Comparison of ENCODE assay signal across 14 cellular contexts in genomic region chr5:157827429-157827828, GRCh38. TPM values are rescaled to one million over a fixed set of nuclear protein-coding genes. Genes with fewer than 3 reads are reported as not detected.
DNase-seq lines count a peak whose midpoint lies in the region; ATAC-seq, FAIRE-seq and TF ChIP-seq lines count a peak whose summit lies in the region.
"Had no signal": no experiment of that assay in that cellular context is flagged by ENCODE, and none has a peak within 500 bp of the region (broad histone marks: within the 10 kb centered on the region; RNA-seq: fewer than 3 reads in every experiment).

No MANE protein-coding gene starts in this region.

- no peak overlapping the region for H3K27ac ChIP-seq in GM23248
- no peak overlapping the region for H3K27ac ChIP-seq in astrocyte (ENCODE audit: low read depth, low read length)
- H3K27ac ChIP-seq in left ventricle myocardium inferior (replicated peaks) = peak overlapping the region; percentile 58
- H3K27ac ChIP-seq: epithelial cell of prostate had no signal

- no peaks in the 10 kb centered on the region for H3K27me3 Mint-ChIP-seq in astrocyte (ENCODE audit: low read depth, unreplicated experiment)
- H3K27me3 Mint-ChIP-seq: central memory CD8-positive, alpha-beta T cell had no signal

- H3K36me3 ChIP-seq in GM23248 (ENCODE audit: low read depth) = no peaks in the 10 kb centered on the region
- H3K36me3 ChIP-seq in astrocyte (ENCODE audit: insufficient read depth, low read length) = peaks cover 2% of the 10 kb centered on the region
- H3K36me3 ChIP-seq in left ventricle myocardium inferior = no peaks in the 10 kb centered on the region

- no peak for TF ChIP-seq CTCF in astrocyte (IDR thresholded peaks at IDR 0.05; ENCODE audit: insufficient read depth, low read depth, low read length)
- TF ChIP-seq CTCF in left ventricle myocardium inferior (IDR thresholded peaks at IDR 0.05; ENCODE audit: borderline replicate concordance) = no peak

- H3K4me1 ChIP-seq in GM23248 (ENCODE audit: insufficient read depth) = peaks cover 25% of the 10 kb centered on the region
- peaks cover 8% of the 10 kb centered on the region for H3K4me1 ChIP-seq in astrocyte (ENCODE audit: insufficient read depth, low read length)
- H3K4me1 ChIP-seq in left ventricle myocardium inferior = peaks cover 62% of the 10 kb centered on the region

- H3K9me3 ChIP-seq in GM23248 (ENCODE audit: low read depth) = no peaks in the 10 kb centered on the region
- no peaks in the 10 kb centered on the region for H3K9me3 ChIP-seq in astrocyte (ENCODE audit: insufficient read depth, low read depth, low read length)
- no peaks in the 10 kb centered on the region for H3K9me3 ChIP-seq in left ventricle myocardium inferior (replicated peaks)

- no peaks in the 10 kb centered on the region for H3K36me3 Mint-ChIP-seq in astrocyte (ENCODE audit: low read depth, unreplicated experiment)

- FAIRE-seq in astrocyte (lab: Jason Lieb, UNC) = no peak
- FAIRE-seq: TTC549 had no signal

- no peaks in the 10 kb centered on the region for H3K9me2 ChIP-seq in GM23248 (ENCODE audit: insufficient read depth)

- WGBS in GM23248 (ENCODE audit: low coverage in 1 of 2, low lambda C conversion rate in 2 of 2, missing lambda C conversion rate in 2 of 2), 2 experiments = 14 to 15% methylated on average over 3 of the region's 3 CpGs

- no peak overlapping the region for H3K27ac Mint-ChIP-seq in astrocyte (ENCODE audit: unreplicated experiment)

- H3K4me3 ChIP-seq in GM23248 (no peak overlapping the region), astrocyte (ENCODE audit: insufficient read depth, low read depth, low read length) (no peak overlapping the region), left ventricle myocardium inferior (no peak overlapping the region), skeletal muscle cell (ENCODE audit: low read depth, low read length) (no peak overlapping the region)

- H3K9ac ChIP-seq in GM23248 (no peak overlapping the region), astrocyte (ENCODE audit: low read length) (no peak overlapping the region)

- ATAC-seq in GM21528 (IDR thresholded peaks at IDR 0.05; ENCODE audit: low FRiP score, unreplicated experiment) = no peak

- DNase-seq in GM23248 (peak; percentile 32), astrocyte (ENCODE audit: low read depth) (peak; percentile 39), left ventricle myocardium inferior (no peak), skeletal muscle cell (ENCODE audit: low read depth) (peak; percentile 12), SW480 (ENCODE audit: low spot score) (no peak), NCI-H1417 (lab: John Stamatoyannopoulos, UW) (no peak)
- no peak for DNase-seq in activated T-cell treated with anti-CD3 and anti-CD28 coated beads, Interleukin-2, amount 50 U/mL, for 48 hours
- DNase-seq: activated naive CD4-positive, alpha-beta T cell treated with Interleukin-2 at 50 U/mL for 16 hours; NCI-H2081 treated with DMSO at 0.1 percent for 48 hours; stimulated activated naive CD8-positive, alpha-beta T cell treated with anti-CD3 and anti-CD28 coated beads, Interleukin-15, Interleukin-2, amounts not matched to agents 100 U/mL and 50 U/mL, for 24 hours had no signal

- H4K20me1 ChIP-seq in GM23248 (ENCODE audit: insufficient read depth) (peaks cover 38% of the 10 kb centered on the region; the same call in 1 of the 2 replicates), astrocyte (ENCODE audit: insufficient read depth, low read length) (peaks cover 95% of the 10 kb centered on the region)

- H3K4me1 Mint-ChIP-seq in astrocyte (ENCODE audit: low read depth, unreplicated experiment) = peaks cover 9% of the 10 kb centered on the region

- no peaks in the 10 kb centered on the region for H3F3A ChIP-seq in GM23248 (ENCODE audit: insufficient read depth)

- H3K4me2 ChIP-seq in GM23248 (ENCODE audit: unreplicated experiment) (peak overlapping the region; percentile 19), astrocyte (ENCODE audit: low read length) (no peak overlapping the region)

- no peaks in the 10 kb centered on the region for H3K27me3 ChIP-seq in GM23248 (replicated peaks; ENCODE audit: insufficient read depth)
- no peaks in the 10 kb centered on the region for H3K27me3 ChIP-seq in astrocyte (ENCODE audit: insufficient read depth, low read length)
- H3K27me3 ChIP-seq in left ventricle myocardium inferior (ENCODE audit: low read depth) = no peaks in the 10 kb centered on the region

- in situ Hi-C loops in GM23248 (cut with MboI) = no loop called here

- intact Hi-C loops in left ventricle myocardium inferior (cut with micrococcal nuclease) = no loop called here

- H3K79me2 ChIP-seq in GM23248 (ENCODE audit: insufficient read depth) = peaks cover 99% of the 10 kb centered on the region
- peaks cover 94% of the 10 kb centered on the region for H3K79me2 ChIP-seq in astrocyte (ENCODE audit: insufficient read depth, low read length)

- H3K9me3 Mint-ChIP-seq in astrocyte (ENCODE audit: unreplicated experiment) = no peaks in the 10 kb centered on the region
- H3K9me3 Mint-ChIP-seq: central memory CD8-positive, alpha-beta T cell had no signal

- no peak overlapping the region for H3K4me3 Mint-ChIP-seq in astrocyte (ENCODE audit: unreplicated experiment)
- H3K4me3 Mint-ChIP-seq: central memory CD8-positive, alpha-beta T cell had no signal

- H2AFZ ChIP-seq in GM23248 = no peak overlapping the region
- H2AFZ ChIP-seq in astrocyte (ENCODE audit: low read depth, low read length) = no peak overlapping the region

RNA-seq across cellular contexts. Expression of gene CLINT1, which starts 31.5 kb away (rescaled TPM):
- 56.1 and 70.9 TPM in 2 replicates for total RNA-seq in GM23248 (2014; rRNA removed; shearing (Covaris generic))
- polyA plus RNA-seq in GM23248 (2016; fragmentation: Nextera tagmentation; extraction: Ambion mirVana) = 68.4 and 69.3 TPM in 2 replicates
- 96.2 and 100 TPM in 2 replicates for total RNA-seq in astrocyte
- total RNA-seq in left ventricle myocardium inferior = 48.6 TPM

Comparison
In these comparisons a context has a peak if more than half of its experiments do, and no peak if none do; other contexts are left out.
1. DNase-seq: peak in GM23248 (single experiment), astrocyte (single experiment) and skeletal muscle cell (single experiment); none in left ventricle myocardium inferior (single experiment), activated T-cell treated with anti-CD3 and anti-CD28 coated beads, Interleukin-2, amount 50 U/mL, for 48 hours (0 of 2), SW480 (single experiment) and NCI-H1417 (0 of 3).